27 cellular contexts compared by ENCODE assay signal in the genomic region with DNA sequence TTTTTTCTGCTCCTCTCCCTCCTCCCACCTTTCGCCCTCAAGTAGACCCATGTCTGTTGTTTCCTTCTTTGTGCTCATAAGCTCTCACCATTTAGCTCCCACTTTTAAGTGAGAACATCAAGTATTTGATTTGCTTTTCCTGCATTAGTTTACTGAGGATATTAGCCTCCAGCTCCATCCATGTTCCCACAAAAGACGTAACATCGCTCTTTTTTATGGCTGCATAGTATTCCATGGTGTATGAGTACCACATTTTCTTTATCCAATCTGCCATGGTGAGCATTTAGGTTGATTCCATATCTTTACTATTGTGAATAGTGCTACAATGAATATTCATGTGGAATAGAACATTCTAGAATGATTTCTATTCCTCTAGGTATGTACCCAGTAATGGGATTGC.
"Had no signal": no experiment of that assay in that cellular context is flagged by ENCODE, and none has a peak within 500 bp of the region (broad histone marks: within the 10 kb centered on the region; RNA-seq: fewer than 3 reads in every experiment).

No MANE protein-coding gene starts in this region.

- ATAC-seq: stimulated activated effector memory CD8-positive, alpha-beta T cell treated with anti-CD3 and anti-CD28 coated beads, Interleukin-12 subunit alpha, Interleukin-12 subunit beta, amount 100 ng/mL, for 72 hours; stimulated activated memory B cell treated with anti-CD40 and anti-IgM and Interleukin-4, amounts not matched to agents 10 μg/mL and 1 μg/mL and 100 μg/mL, for 72 hours; stimulated activated naive B cell treated with anti-CD40 and anti-IgM and Interleukin-4, amounts not matched to agents 10 μg/mL and 1 μg/mL and 100 μg/mL, for 72 hours; stimulated activated naive CD8-positive, alpha-beta T cell treated with anti-CD3 and anti-CD28 coated beads, Interleukin-15, amount 100 ng/mL, for 72 hours; stimulated activated naive CD8-positive, alpha-beta T cell treated with anti-CD3 and anti-CD28 coated beads, Interleukin-15, Interleukin-2, amounts not matched to agents 100 U/mL and 50 U/mL, for 24 hours; upper lobe of right lung had no signal

- H3K36me3 ChIP-seq: stomach, suprapubic skin, thoracic aorta, thyroid gland, tibial artery, tibial nerve, transverse colon, upper lobe of left lung, upper lobe of right lung, uterus, vagina had no signal

- FAIRE-seq: urothelium cell line had no signal

- H3K27ac ChIP-seq: stomach, suprapubic skin, testis, thoracic aorta, thyroid gland, tibial artery, tibial nerve, transverse colon, upper lobe of left lung, upper lobe of right lung, uterus, vagina had no signal

- H3K27me3 ChIP-seq: stomach, suprapubic skin, testis, thyroid gland, tibial artery, tibial nerve, transverse colon, upper lobe of left lung, upper lobe of right lung, uterus, vagina had no signal

- H3K9me3 ChIP-seq: suprapubic skin, testis, thoracic aorta, thyroid gland, tibial artery, tibial nerve, transverse colon, upper lobe of left lung, upper lobe of right lung, uterus, vagina had no signal

- DNase-seq: stimulated activated CD4-positive, alpha-beta T cell treated with anti-CD3 and anti-CD28 coated beads, Interleukin-2, amount 100 ng/mL, for 48 hours; stimulated activated CD4-positive, alpha-beta T cell treated with anti-CD3 and anti-CD28 coated beads, Interleukin-4, amount 100 ng/mL, for 1 hour; stimulated activated CD4-positive, alpha-beta T cell treated with anti-CD3 and anti-CD28 coated beads, Interleukin-4, amount 100 ng/mL, for 24 hours; stimulated activated CD4-positive, alpha-beta T cell treated with anti-CD3 and anti-CD28 coated beads, Interleukin-4, amount 100 ng/mL, for 4 hours; stimulated activated CD8-positive, alpha-beta memory T cell treated with anti-CD3 and anti-CD28 coated beads, Interleukin-4, amount 100 ng/mL, for 48 hours; stimulated activated naive B cell treated with anti-CD40 and anti-IgM and Interleukin-4, amounts not matched to agents 10 μg/mL and 1 μg/mL and 100 μg/mL, for 72 hours; stimulated activated naive CD4-positive, alpha-beta T cell; stimulated activated naive CD4-positive, alpha-beta T cell treated with Interleukin-2 at 50 U/mL for 16 hours; stimulated activated naive CD8-positive, alpha-beta T cell treated with anti-CD3 and anti-CD28 coated beads, Interleukin-15, amount 100 ng/mL, for 72 hours; stimulated activated naive CD8-positive, alpha-beta T cell treated with anti-CD3 and anti-CD28 coated beads, Interleukin-15, Interleukin-2, amounts not matched to agents 100 U/mL and 50 U/mL, for 24 hours; stomach; substantia nigra; testis; thyroid gland; tibial artery; transverse colon; trophoblast cell; upper lobe of left lung; upper lobe of right lung; uterus had no signal

- H3K4me3 ChIP-seq: stomach, suprapubic skin, testis, thoracic aorta, thyroid gland, tibial artery, tibial nerve, transverse colon, upper lobe of left lung, upper lobe of right lung, uterus, vagina had no signal

- H3K4me1 ChIP-seq: stomach, suprapubic skin, testis, thyroid gland, transverse colon, upper lobe of left lung, upper lobe of right lung, uterus, vagina had no signal
